ENCODE assay signal across 9 cellular contexts in the genomic region with DNA sequence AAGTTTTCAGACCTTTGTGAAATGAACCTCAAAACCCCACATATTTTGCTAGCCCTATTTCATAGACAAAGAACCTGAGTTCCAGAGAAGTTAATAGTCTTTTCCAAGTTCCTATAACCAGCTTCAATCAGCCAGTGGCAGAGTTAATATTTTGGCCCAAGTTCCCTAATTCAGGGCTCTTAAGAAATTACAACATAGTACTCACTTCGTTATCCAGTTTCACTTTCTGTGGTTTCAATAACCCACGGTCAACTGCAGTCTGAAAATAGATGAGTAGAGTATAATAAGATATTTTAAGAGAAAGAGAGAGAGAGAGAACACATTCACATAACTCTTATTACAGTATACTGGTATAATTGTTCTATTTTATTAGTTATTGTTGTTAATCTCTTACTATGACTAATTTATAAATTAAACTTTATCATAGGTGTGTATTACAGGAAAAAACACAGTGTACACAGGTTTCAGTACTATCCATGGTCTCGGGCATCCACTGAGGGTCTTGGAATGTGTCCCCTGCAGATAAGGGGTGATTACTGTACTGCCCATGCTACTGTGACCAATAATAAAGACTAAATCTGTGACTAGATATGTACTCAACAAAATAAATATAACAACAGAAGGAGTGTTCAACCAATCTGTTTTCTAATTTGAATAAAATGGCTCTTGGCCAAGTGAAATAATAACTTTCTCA. TPM values are rescaled to one million over a fixed set of nuclear protein-coding genes. Genes with fewer than 3 reads are reported as not detected.
A peak's percentile ranks its signal among the peaks of the same experiment; 100 is the strongest.
DNase-seq lines count a peak whose midpoint lies in the region; ATAC-seq, FAIRE-seq and TF ChIP-seq lines count a peak whose summit lies in the region.
"Had no signal": no experiment of that assay in that cellular context is flagged by ENCODE, and none has a peak within 500 bp of the region (broad histone marks: within the 10 kb centered on the region; RNA-seq: fewer than 3 reads in every experiment).

No MANE protein-coding gene starts in this region.

- no peak for TF ChIP-seq CTCF in keratinocyte (optimal IDR thresholded peaks at IDR 0.05 in 1 of 3, IDR thresholded peaks at IDR 0.05 in 1 of 3, conservative IDR thresholded peaks at IDR 0.05 in 1 of 3; ENCODE audit: extremely low read depth in 1 of 3, insufficient read depth in 2 of 3, low read length in 3 of 3)

- no peaks in the 10 kb centered on the region for H3K27me3 ChIP-seq in keratinocyte (ENCODE audit: control insufficient read depth, extremely low read depth, insufficient read depth, low read length)
- no peaks in the 10 kb centered on the region for H3K27me3 ChIP-seq in HAP-1 (ENCODE audit: low read depth)

- H3K4me2 ChIP-seq in keratinocyte (ENCODE audit: control insufficient read depth, extremely low read depth, insufficient read depth, low read depth, low read length), result peak overlapping the region; percentile 75

- no peaks in the 10 kb centered on the region for H4K20me1 ChIP-seq in keratinocyte (ENCODE audit: control insufficient read depth, extremely low read depth, insufficient read depth, low read length)

- no peak overlapping the region for H3K9ac ChIP-seq in keratinocyte (ENCODE audit: control insufficient read depth, extremely low read depth, insufficient read depth, low read length)

- H3K36me3 ChIP-seq in keratinocyte (ENCODE audit: control insufficient read depth in 2 of 2, extremely low read depth in 1 of 2, insufficient read depth in 2 of 2, low read length in 2 of 2) (no peaks in the 10 kb centered on the region), HAP-1 (replicated peaks) (no peaks in the 10 kb centered on the region)

- H3K79me2 ChIP-seq in keratinocyte (ENCODE audit: control insufficient read depth, insufficient read depth, low read length), result no peaks in the 10 kb centered on the region

- H3K4me1 ChIP-seq in keratinocyte (ENCODE audit: control insufficient read depth, extremely low read depth, insufficient read depth, low read length), result peaks cover 2% of the 10 kb centered on the region
- no peaks in the 10 kb centered on the region for H3K4me1 ChIP-seq in HAP-1

- peaks cover 20% of the 10 kb centered on the region for H3K4me1 Mint-ChIP-seq in activated CD8-positive, alpha-beta memory T cell treated with anti-CD3 and anti-CD28 coated beads, Interleukin-2, amount 10 ng/mL, durations not matched to agents 7 days and 5 days
- H3K4me1 Mint-ChIP-seq in T-helper 2 cell treated with Interferon-gamma antibody and Interleukin-4, amounts not matched to agents 5 μg/mL and 100 μg/mL, for 36 hours (ENCODE audit: low read depth), result peaks cover 25% of the 10 kb centered on the region

- H3K9me3 ChIP-seq in keratinocyte (ENCODE audit: control insufficient read depth, low read depth, low read length) (no peaks in the 10 kb centered on the region), HAP-1 (no peaks in the 10 kb centered on the region)

- peak overlapping the region; percentile 47 for H3K4me3 Mint-ChIP-seq in activated CD8-positive, alpha-beta memory T cell treated with anti-CD3 and anti-CD28 coated beads, Interleukin-2, amount 10 ng/mL, durations not matched to agents 7 days and 5 days
- H3K4me3 Mint-ChIP-seq in T-helper 2 cell treated with Interferon-gamma antibody and Interleukin-4, amounts not matched to agents 5 μg/mL and 100 μg/mL, for 36 hours, result peak overlapping the region; percentile 74

- FAIRE-seq in keratinocyte (lab: Jason Lieb, UNC), result no peak

- peak overlapping the region; percentile 66 for H2AFZ ChIP-seq in keratinocyte (ENCODE audit: control insufficient read depth, low read length)

- H3K4me3 ChIP-seq in keratinocyte (ENCODE audit: control insufficient read depth in 2 of 3, extremely low read depth in 1 of 3, insufficient read depth in 2 of 3, low read depth in 1 of 3, low read length in 3 of 3) (peak overlapping the region in 1 of 3 experiments; percentile 24), HAP-1 (no peak overlapping the region)

- peaks cover under 1% of the 10 kb centered on the region for H3K36me3 Mint-ChIP-seq in activated CD8-positive, alpha-beta memory T cell treated with anti-CD3 and anti-CD28 coated beads, Interleukin-2, amount 10 ng/mL, durations not matched to agents 7 days and 5 days
- no peaks in the 10 kb centered on the region for H3K36me3 Mint-ChIP-seq in T-helper 2 cell treated with Interferon-gamma antibody and Interleukin-4, amounts not matched to agents 5 μg/mL and 100 μg/mL, for 36 hours (ENCODE audit: low read depth)

- CTCF ChIA-PET in activated CD8-positive, alpha-beta memory T cell treated with anti-CD3 and anti-CD28 coated beads, Interleukin-2, amount 10 ng/mL, durations not matched to agents 7 days and 5 days (lab: Charles Lee), result no interaction called here

- ATAC-seq in activated CD8-positive, alpha-beta memory T cell treated with anti-CD3 and anti-CD28 coated beads, Interleukin-2, amount 10 ng/mL, durations not matched to agents 7 days and 5 days, result peak; percentile 57
- peak; percentile 76 for ATAC-seq in HG03095 (IDR thresholded peaks at IDR 0.05; ENCODE audit: unreplicated experiment)

- DNase-seq in activated CD8-positive, alpha-beta memory T cell treated with anti-CD3 and anti-CD28 coated beads, Interleukin-2, amount 10 ng/mL, durations not matched to agents 7 days and 5 days, result no peak
- no peak for DNase-seq in activated CD8-positive, alpha-beta memory T cell treated with anti-CD3 and anti-CD28 coated beads, Interleukin-2, amount 50 U/mL, for 48 hours
- no peak for DNase-seq in T-helper 2 cell treated with Interferon-gamma antibody and Interleukin-4, amounts not matched to agents 5 μg/mL and 100 μg/mL, for 36 hours (ENCODE audit: low spot score)
- no peak for DNase-seq in keratinocyte (ENCODE audit: low read depth, low spot score)
- DNase-seq in HAP-1 (ENCODE audit: low spot score in 2 of 2), result no peak
- DNase-seq in AG08395 (ENCODE audit: low spot score), result no peak
- DNase-seq in activated CD4-positive, alpha-beta T cell treated with anti-CD3 and anti-CD28 coated beads for 48 hours, result no peak

- no peak overlapping the region for H3K27ac ChIP-seq in keratinocyte (ENCODE audit: control insufficient read depth, insufficient read depth, low read length)

- no peak overlapping the region for H3K27ac Mint-ChIP-seq in activated CD8-positive, alpha-beta memory T cell treated with anti-CD3 and anti-CD28 coated beads, Interleukin-2, amount 10 ng/mL, durations not matched to agents 7 days and 5 days
- no peak overlapping the region for H3K27ac Mint-ChIP-seq in T-helper 2 cell treated with Interferon-gamma antibody and Interleukin-4, amounts not matched to agents 5 μg/mL and 100 μg/mL, for 36 hours

- in situ Hi-C loops in HAP-1 (cut with MboI; ENCODE audit: low sequenced_read_pairs), result no loop called here

- H3K9me1 ChIP-seq in keratinocyte (ENCODE audit: control insufficient read depth, extremely low read depth, insufficient read depth, low read length), result no peaks in the 10 kb centered on the region

- dilution Hi-C loops in keratinocyte (cut with MboI; ENCODE audit: extremely low pct_ligation_motif_present, low sequenced_read_pairs), result no loop called here

- peaks cover 1% of the 10 kb centered on the region for H3K9me3 Mint-ChIP-seq in activated CD8-positive, alpha-beta memory T cell treated with anti-CD3 and anti-CD28 coated beads, Interleukin-2, amount 10 ng/mL, durations not matched to agents 7 days and 5 days (ENCODE audit: low read depth)
- H3K9me3 Mint-ChIP-seq in T-helper 2 cell treated with Interferon-gamma antibody and Interleukin-4, amounts not matched to agents 5 μg/mL and 100 μg/mL, for 36 hours, result no peaks in the 10 kb centered on the region

- peaks cover 4% of the 10 kb centered on the region for H3K27me3 Mint-ChIP-seq in activated CD8-positive, alpha-beta memory T cell treated with anti-CD3 and anti-CD28 coated beads, Interleukin-2, amount 10 ng/mL, durations not matched to agents 7 days and 5 days
- H3K27me3 Mint-ChIP-seq in T-helper 2 cell treated with Interferon-gamma antibody and Interleukin-4, amounts not matched to agents 5 μg/mL and 100 μg/mL, for 36 hours (ENCODE audit: low read depth), result no peaks in the 10 kb centered on the region

RNA-seq across cellular contexts. Expression of a gene that starts 9.3 kb away (rescaled TPM):
- not detected for total RNA-seq in activated CD8-positive, alpha-beta memory T cell treated with anti-CD3 and anti-CD28 coated beads, Interleukin-2, amount 10 ng/mL, durations not matched to agents 7 days and 5 days
- polyA plus RNA-seq in keratinocyte, result 0.55 to 1.5 TPM (median 0.76 TPM) in 3 replicates
- not detected for polyA plus RNA-seq in keratinocyte (2011; ENCODE audit: low read depth)
- 0.52 and 0.80 TPM in 2 replicates for polyA plus RNA-seq in keratinocyte (2011; cell fraction: cytosol; rRNA removed)
- 0.45 and 0.73 TPM in 2 replicates for polyA plus RNA-seq in keratinocyte (2011; cell fraction: nucleus; rRNA removed)
- 0.18 and 0.61 TPM in 2 replicates for polyA plus RNA-seq in keratinocyte (2012; ENCODE audit: low replicate concordance)
- 0.61 to 0.66 TPM in 2 of 3 replicates, not detected in the other for polyA minus RNA-seq in keratinocyte
- not detected for polyA minus RNA-seq in keratinocyte (2011; cell fraction: cytosol; rRNA and poly(A)+ RNA removed)
- polyA minus RNA-seq in keratinocyte (2011; cell fraction: nucleus; rRNA and poly(A)+ RNA removed), result not detected in 2 replicates
- polyA plus RNA-seq: BJ had no signal

RNA-seq across cellular contexts. Expression of a gene that starts 30.9 kb away (rescaled TPM):
- under 1 TPM in 1 of 2 experiments, not detected in 1; 0.38 TPM for total RNA-seq in activated CD8-positive, alpha-beta memory T cell treated with anti-CD3 and anti-CD28 coated beads, Interleukin-2, amount 10 ng/mL, durations not matched to agents 7 days and 5 days
- 0.10 TPM in 1 of 3 replicates, not detected in the others for polyA plus RNA-seq in keratinocyte
- polyA plus RNA-seq in keratinocyte (2011; ENCODE audit: low read depth), result not detected
- polyA plus RNA-seq in keratinocyte (2011; cell fraction: cytosol; rRNA removed), result not detected in 2 replicates
- polyA plus RNA-seq in keratinocyte (2011; cell fraction: nucleus; rRNA removed), result not detected in 2 replicates
- polyA plus RNA-seq in keratinocyte (2012; ENCODE audit: low replicate concordance), result not detected in 2 replicates
- polyA minus RNA-seq in keratinocyte, result not detected in 3 replicates
- not detected for polyA minus RNA-seq in keratinocyte (2011; cell fraction: cytosol; rRNA and poly(A)+ RNA removed)
- not detected in 2 replicates for polyA minus RNA-seq in keratinocyte (2011; cell fraction: nucleus; rRNA and poly(A)+ RNA removed)
- polyA plus RNA-seq: BJ had no signal
